Comparison of ENCODE assay signal across 27 cellular contexts in genomic region chr4:12488672-12489071, GRCh38.
DNase-seq lines count a peak whose midpoint lies in the region; ATAC-seq and TF ChIP-seq lines count a peak whose summit lies in the region.
"Had no signal": no experiment of that assay in that cellular context is flagged by ENCODE, and none has a peak within 500 bp of the region (broad histone marks: within the 10 kb centered on the region; RNA-seq: fewer than 3 reads in every experiment).

No MANE protein-coding gene starts in this region.

- no peak overlapping the region for H3K4me3 ChIP-seq in SK-N-MC
- H3K4me3 ChIP-seq: adrenal gland, PC-9, thoracic aorta, vagina had no signal

- H3K4me3 Mint-ChIP-seq in osteocyte (ENCODE audit: unreplicated experiment) = no peak overlapping the region
- H3K4me3 Mint-ChIP-seq: activated CD4-positive, alpha-beta T cell treated with anti-CD3 and anti-CD28 coated beads for 36 hours; activated T-cell treated with anti-CD3 and anti-CD28 coated beads, Interleukin-2, amount 50 U/mL, for 4 hours; brain; CD14-positive monocyte; naive B cell; T-helper 1 cell treated with Interleukin-12 subunit alpha and Interleukin-12 subunit beta and Interleukin-4 antibody, amounts not matched to agents 30 μg/mL and 1 μg/mL, for 36 hours had no signal

- intact Hi-C loops in left cardiac atrium (cut with DNase I) = loop anchor here in 1 of 2 donors (2.0 kb wide), 1 partner anchor 42 kb away; no protein-coding TSS in a partner anchor

- H3K27ac Mint-ChIP-seq in osteocyte (ENCODE audit: unreplicated experiment) = no peak overlapping the region
- H3K27ac Mint-ChIP-seq: activated CD4-positive, alpha-beta T cell treated with anti-CD3 and anti-CD28 coated beads for 36 hours; brain; CD14-positive monocyte; naive B cell; T-helper 1 cell treated with Interleukin-12 subunit alpha and Interleukin-12 subunit beta and Interleukin-4 antibody, amounts not matched to agents 30 μg/mL and 1 μg/mL, for 36 hours had no signal

- H3K27ac ChIP-seq in SK-N-MC = peak overlapping the region; percentile 19; the same call in 1 of the 2 replicates
- H3K27ac ChIP-seq: adrenal gland, PC-9, thoracic aorta, vagina had no signal

- H3K36me3 ChIP-seq in SK-N-MC (ENCODE audit: insufficient read depth, low read length) = no peaks in the 10 kb centered on the region
- H3K36me3 ChIP-seq: adrenal gland, thoracic aorta, vagina had no signal

- no peaks in the 10 kb centered on the region for H3K9me3 ChIP-seq in SK-N-MC (ENCODE audit: low read depth, low read length)
- H3K9me3 ChIP-seq: adrenal gland, thoracic aorta, vagina had no signal

- peak; percentile 96 to 97 for ATAC-seq in left cardiac atrium
- ATAC-seq: activated CD4-positive, alpha-beta T cell treated with anti-CD3 and anti-CD28 coated beads for 36 hours; activated T-cell treated with anti-CD3 and anti-CD28 coated beads, Interleukin-2, amount 50 U/mL, for 4 hours had no signal

- peaks cover 30% of the 10 kb centered on the region for H3K9me3 Mint-ChIP-seq in osteocyte (ENCODE audit: unreplicated experiment)

- no peak for TF ChIP-seq CTCF in osteocyte (IDR thresholded peaks at IDR 0.05)

- no peak overlapping the region for H3K9ac ChIP-seq in SK-N-MC (ENCODE audit: insufficient read length)

- H3K27me3 Mint-ChIP-seq in osteocyte (ENCODE audit: unreplicated experiment) = no peaks in the 10 kb centered on the region
- H3K27me3 Mint-ChIP-seq: brain, naive B cell had no signal

- DNase-seq in NCI-H187 (lab: John Stamatoyannopoulos, UW) = peak; percentile 15 to 24
- no peak for DNase-seq in SK-N-MC (ENCODE audit: low read depth, low spot score)
- DNase-seq in left cardiac atrium = peak; percentile 68
- peak; percentile 15 for DNase-seq in mucosa of gallbladder (ENCODE audit: low spot score)
- DNase-seq in medulla oblongata (ENCODE audit: extremely low spot score) = no peak
- DNase-seq in osteocyte (ENCODE audit: extremely low spot score, unreplicated experiment) = no peak
- DNase-seq in T1000 (lab: John Stamatoyannopoulos, UW) = no peak
- DNase-seq: activated CD4-positive, alpha-beta T cell treated with anti-CD3 and anti-CD28 coated beads for 36 hours; activated CD8-positive, alpha-beta memory T cell treated with anti-CD3 and anti-CD28 coated beads for 24 hours; activated naive CD4-positive, alpha-beta T cell; activated T-cell treated with anti-CD3 and anti-CD28 coated beads, Interleukin-2, amount 50 U/mL, for 4 hours; Calu3; erythroblast; HCEC 1CT; naive B cell; NCI-H1694; NK-92 treated with Interleukin-12 subunit alpha and Interleukin-12 subunit beta, amount 100 ng/mL, for 24 hours; occipital lobe; PC-9; stimulated activated CD4-positive, alpha-beta T cell treated with anti-CD3 and anti-CD28 coated beads, Interleukin-4, amount 100 ng/mL, for 24 hours; stimulated activated naive CD4-positive, alpha-beta T cell had no signal

- H3K36me3 Mint-ChIP-seq in osteocyte (ENCODE audit: unreplicated experiment) = no peaks in the 10 kb centered on the region
- H3K36me3 Mint-ChIP-seq: brain, CD14-positive monocyte, naive B cell had no signal

- no peaks in the 10 kb centered on the region for H3K4me1 Mint-ChIP-seq in osteocyte (ENCODE audit: unreplicated experiment)
- H3K4me1 Mint-ChIP-seq: activated CD4-positive, alpha-beta T cell treated with anti-CD3 and anti-CD28 coated beads for 36 hours; brain; CD14-positive monocyte; naive B cell had no signal

Comparison
In these comparisons a context has a peak if more than half of its experiments do, and no peak if none do; other contexts are left out.
1. DNase-seq: peak in NCI-H187 (2 of 2), left cardiac atrium (single experiment) and mucosa of gallbladder (single experiment); none in SK-N-MC (single experiment), medulla oblongata (single experiment), osteocyte (single experiment) and T1000 (single experiment).